ENCODE assay signal across 8 cellular contexts in genomic region chr6:7243188-7243942, GRCh38.
A peak's percentile ranks its signal among the peaks of the same experiment; 100 is the strongest.
DNase-seq lines count a peak whose midpoint lies in the region; ATAC-seq and FAIRE-seq lines count a peak whose summit lies in the region.

No MANE protein-coding gene starts in this region.

- peak; percentile 63 for ATAC-seq in left ventricle myocardium superior
- ATAC-seq in sciatic nerve: peak; percentile 77
- no peak for ATAC-seq in GM21529 (IDR thresholded peaks at IDR 0.05; ENCODE audit: unreplicated experiment)

- in situ Hi-C loops in KBM-7 (cut with MboI; ENCODE audit: low pct_unique_long_range_greater_than_20kb, low sequenced_read_pairs): no loop called here

- DNase-seq in activated gamma-delta T cell treated with Interleukin-2 at 50 U/mL for 16 hours (peak; percentile 46), activated gamma-delta T cell (lab: John Stamatoyannopoulos, UW) (no peak), KBM-7 (peak; percentile 93), RCC 7860 (ENCODE audit: low spot score) (peak; percentile 34), amniotic epithelial cell (ENCODE audit: low read depth) (peak; percentile 62), left ventricle myocardium superior (no peak), sciatic nerve (ENCODE audit: low spot score) (no peak)

- intact Hi-C loops in left ventricle myocardium superior (cut with micrococcal nuclease): loop anchor here (5.0 to 10.0 kb wide), 2 partner anchors 521 to 569 kb away; no protein-coding TSS in a partner anchor
- intact Hi-C loops in sciatic nerve (cut with DNase I): no loop called here

- no peak for FAIRE-seq in RCC 7860 (lab: Jason Lieb, UNC)

Comparison
In these comparisons a context has a peak if more than half of its experiments do, and no peak if none do; other contexts are left out.
1. DNase-seq: peak in activated gamma-delta T cell treated with Interleukin-2 at 50 U/mL for 16 hours (single experiment), KBM-7 (single experiment), RCC 7860 (single experiment) and amniotic epithelial cell (single experiment); none in activated gamma-delta T cell (single experiment), left ventricle myocardium superior (single experiment) and sciatic nerve (single experiment).